Comparison of ENCODE assay signal across 19 cellular contexts in the genomic region with DNA sequence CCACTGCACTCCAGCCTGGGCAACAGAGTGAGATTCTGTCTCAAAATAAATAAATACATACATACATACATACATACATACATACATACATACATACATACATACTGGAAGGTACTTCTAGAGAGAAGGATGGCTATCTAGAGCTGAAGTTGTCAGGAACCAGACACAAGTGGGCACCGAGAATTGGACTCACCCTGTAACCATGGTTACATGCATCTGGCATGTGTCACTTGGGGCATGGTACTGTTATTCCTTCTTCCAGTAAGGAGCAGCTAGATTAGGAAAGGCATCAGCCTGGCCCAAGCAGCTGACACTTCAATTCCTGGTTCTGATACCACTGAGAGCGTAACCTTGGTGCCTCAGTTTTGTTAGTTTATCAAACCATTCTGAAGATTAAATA.
A peak's percentile ranks its signal among the peaks of the same experiment; 100 is the strongest.
DNase-seq lines count a peak whose midpoint lies in the region; ATAC-seq, FAIRE-seq and TF ChIP-seq lines count a peak whose summit lies in the region.
"Had no signal": no experiment of that assay in that cellular context is flagged by ENCODE, and none has a peak within 500 bp of the region (broad histone marks: within the 10 kb centered on the region; RNA-seq: fewer than 3 reads in every experiment).

No MANE protein-coding gene starts in this region.

- no peak overlapping the region for H2AFZ ChIP-seq in K562 (ENCODE audit: low read depth, low read length)

- no peaks in the 10 kb centered on the region for H3K27me3 Mint-ChIP-seq in activated CD4-positive, alpha-beta memory T cell treated with anti-CD3 and anti-CD28 coated beads for 36 hours
- H3K27me3 Mint-ChIP-seq in activated CD4-positive, alpha-beta memory T cell treated with anti-CD3 and anti-CD28 coated beads, Interleukin-2, amount 10 ng/mL, durations not matched to agents 7 days and 5 days, result no peaks in the 10 kb centered on the region
- no peaks in the 10 kb centered on the region for H3K27me3 Mint-ChIP-seq in progenitor cell of endocrine pancreas

- H3K4me3 Mint-ChIP-seq in activated CD4-positive, alpha-beta memory T cell treated with anti-CD3 and anti-CD28 coated beads for 36 hours, result no peak overlapping the region
- no peak overlapping the region for H3K4me3 Mint-ChIP-seq in activated CD4-positive, alpha-beta memory T cell treated with anti-CD3 and anti-CD28 coated beads, Interleukin-2, amount 10 ng/mL, durations not matched to agents 7 days and 5 days
- no peak overlapping the region for H3K4me3 Mint-ChIP-seq in progenitor cell of endocrine pancreas (ENCODE audit: low read depth)
- H3K4me3 Mint-ChIP-seq: nephron progenitor cell had no signal

- H3K4me1 Mint-ChIP-seq in activated CD4-positive, alpha-beta memory T cell treated with anti-CD3 and anti-CD28 coated beads for 36 hours (ENCODE audit: low read depth), result peaks cover 79% of the 10 kb centered on the region
- H3K4me1 Mint-ChIP-seq in activated CD4-positive, alpha-beta memory T cell treated with anti-CD3 and anti-CD28 coated beads, Interleukin-2, amount 10 ng/mL, durations not matched to agents 7 days and 5 days, result peaks cover 68% of the 10 kb centered on the region
- H3K4me1 Mint-ChIP-seq in progenitor cell of endocrine pancreas (ENCODE audit: low read depth), result peaks cover 12% of the 10 kb centered on the region

- no peak for DNase-seq in activated CD4-positive, alpha-beta memory T cell treated with anti-CD3 and anti-CD28 coated beads for 36 hours
- no peak for DNase-seq in activated CD4-positive, alpha-beta memory T cell treated with anti-CD3 and anti-CD28 coated beads, Interleukin-2, amount 10 ng/mL, durations not matched to agents 7 days and 5 days
- DNase-seq in K562 (ENCODE audit: extremely low read depth in 1 of 4, low spot score in 3 of 4) (no peak), progenitor cell of endocrine pancreas (ENCODE audit: low spot score, unreplicated experiment) (no peak), small intestine (no peak), HTR-8/SVneo (ENCODE audit: insufficient read length, low spot score) (no peak)
- DNase-seq: activated gamma-delta T cell, erythroblast, GF-D8, NCI-H2029 treated with DMSO at 0.1 percent for 48 hours, NCI-H526, nephron progenitor cell, Peyer's patch, right cardiac atrium, SW 1271 had no signal

- no peak for TF ChIP-seq CTCF in K562 (IDR thresholded peaks at IDR 0.05 in 2 of 3, conservative IDR thresholded peaks at IDR 0.05 in 1 of 3; ENCODE audit: insufficient read depth in 2 of 3, low read depth in 1 of 3, low read length in 3 of 3)
- no peak for TF ChIP-seq CTCF in progenitor cell of endocrine pancreas (IDR thresholded peaks at IDR 0.05; ENCODE audit: unreplicated experiment)

- no peaks in the 10 kb centered on the region for H3K9me1 ChIP-seq in K562 (ENCODE audit: control insufficient read depth, insufficient read depth, low read length)

- no peaks in the 10 kb centered on the region for H3K9me3 Mint-ChIP-seq in activated CD4-positive, alpha-beta memory T cell treated with anti-CD3 and anti-CD28 coated beads for 36 hours
- no peaks in the 10 kb centered on the region for H3K9me3 Mint-ChIP-seq in activated CD4-positive, alpha-beta memory T cell treated with anti-CD3 and anti-CD28 coated beads, Interleukin-2, amount 10 ng/mL, durations not matched to agents 7 days and 5 days
- peaks cover 24% of the 10 kb centered on the region for H3K9me3 Mint-ChIP-seq in progenitor cell of endocrine pancreas (ENCODE audit: low read depth)

- H3K9me3 ChIP-seq in KOPT-K1 (ENCODE audit: insufficient read depth, low read length, poor library complexity, severe bottlenecking) (no peaks in the 10 kb centered on the region), K562 (replicated peaks; ENCODE audit: control insufficient read depth, insufficient read depth, low read depth, low read length) (no peaks in the 10 kb centered on the region), small intestine (ENCODE audit: control insufficient read depth, low read depth) (no peaks in the 10 kb centered on the region)
- H3K9me3 ChIP-seq: Peyer's patch had no signal

- FAIRE-seq in K562 (lab: Jason Lieb, UNC) (no peak), small intestine (lab: Jason Lieb, UNC) (no peak), HTR-8/SVneo (lab: Jason Lieb, UNC) (no peak)
- FAIRE-seq: H54 had no signal

- H3K36me3 ChIP-seq in KOPT-K1 (ENCODE audit: insufficient read depth, low read length) (no peaks in the 10 kb centered on the region), K562 (ENCODE audit: control insufficient read depth, insufficient read depth, low read length) (no peaks in the 10 kb centered on the region), small intestine (ENCODE audit: control insufficient read depth in 2 of 2, insufficient read depth in 2 of 2, low read length in 2 of 2) (no peaks in the 10 kb centered on the region)
- H3K36me3 ChIP-seq: Peyer's patch had no signal

- whole genome bisulfite sequencing in K562 (ENCODE audit: insufficient coverage, low coverage, missing lambda C conversion rate), result 4% methylated on average over 2 of the region's 2 CpGs
- 79 to 88% (median 83%) methylated on average over 2 of the region's 2 CpGs for WGBS in small intestine, 3 donors

- POLR2A ChIA-PET in activated CD4-positive, alpha-beta memory T cell treated with anti-CD3 and anti-CD28 coated beads for 36 hours (lab: Charles Lee), result no interaction called here
- POLR2A ChIA-PET in activated CD4-positive, alpha-beta memory T cell treated with anti-CD3 and anti-CD28 coated beads, Interleukin-2, amount 10 ng/mL, durations not matched to agents 7 days and 5 days (lab: Charles Lee), result no interaction called here
- POLR2A ChIA-PET in K562 (lab: Yijun Ruan, JAX), result no interaction called here

- peak overlapping the region; percentile 74 for H3K27ac Mint-ChIP-seq in activated CD4-positive, alpha-beta memory T cell treated with anti-CD3 and anti-CD28 coated beads for 36 hours
- H3K27ac Mint-ChIP-seq in activated CD4-positive, alpha-beta memory T cell treated with anti-CD3 and anti-CD28 coated beads, Interleukin-2, amount 10 ng/mL, durations not matched to agents 7 days and 5 days, result no peak overlapping the region
- peak overlapping the region; percentile 92 for H3K27ac Mint-ChIP-seq in progenitor cell of endocrine pancreas
- H3K27ac Mint-ChIP-seq: nephron progenitor cell had no signal

- H3K27me3 ChIP-seq in K562 (ENCODE audit: control insufficient read depth in 2 of 2, insufficient read depth in 2 of 2, low read length in 2 of 2) (no peaks in the 10 kb centered on the region), small intestine (ENCODE audit: control insufficient read depth in 2 of 2, insufficient read depth in 2 of 2, low read length in 2 of 2) (no peaks in the 10 kb centered on the region)
- H3K27me3 ChIP-seq: Peyer's patch had no signal

- H4K20me1 ChIP-seq in K562 (replicated peaks; ENCODE audit: control insufficient read depth, insufficient read depth, low read length), result no peaks in the 10 kb centered on the region

- H3K4me1 ChIP-seq in K562 (replicated peaks in 1 of 2; ENCODE audit: control insufficient read depth in 2 of 2, insufficient read depth in 2 of 2, low read length in 2 of 2) (no peaks in the 10 kb centered on the region), small intestine (ENCODE audit: control insufficient read depth in 2 of 2, insufficient read depth in 1 of 2, low read depth in 1 of 2, low read length in 1 of 2) (no peaks in the 10 kb centered on the region)

- CTCF ChIA-PET in activated CD4-positive, alpha-beta memory T cell treated with anti-CD3 and anti-CD28 coated beads for 36 hours (lab: Charles Lee), result interaction anchor here (1.1 kb wide), 1 partner anchor 35 kb away, joined by 3 read pairs; no protein-coding TSS in a partner anchor
- CTCF ChIA-PET in activated CD4-positive, alpha-beta memory T cell treated with anti-CD3 and anti-CD28 coated beads, Interleukin-2, amount 10 ng/mL, durations not matched to agents 7 days and 5 days (lab: Charles Lee), result interaction anchor here (0.6 kb wide), 1 partner anchor 145 kb away, joined by 3 read pairs; no protein-coding TSS in a partner anchor
- CTCF ChIA-PET in K562 (lab: Yijun Ruan, JAX; ENCODE audit: low intra/inter-chr PET ratio), result no interaction called here

- no peak overlapping the region for H3K4me2 ChIP-seq in K562 (ENCODE audit: insufficient read depth, low read length)

- no TSS peak for BruUV-seq in K562 (replicated peaks; lab: Mats Ljungman, UMichigan)

- no peak for TF ChIP-seq POLR2A in K562 (conservative IDR thresholded peaks at IDR 0.05)

- TF ChIP-seq RAD21 in K562 (CRISPR knock-in tag; conservative IDR thresholded peaks at IDR 0.05 in 1 of 2, IDR thresholded peaks at IDR 0.05 in 1 of 2), result no peak

- peak overlapping the region; percentile 25 for H3K27ac ChIP-seq in KOPT-K1 (ENCODE audit: low read depth, low read length, poor library complexity, severe bottlenecking)
- no peak overlapping the region for H3K27ac ChIP-seq in K562 (ENCODE audit: extremely low read depth, low read depth, low read length)
- H3K27ac ChIP-seq in small intestine (ENCODE audit: low read depth in 1 of 2, low read length in 1 of 2), result no peak overlapping the region
- H3K27ac ChIP-seq: Peyer's patch had no signal

- TF ChIP-seq EP300 in K562 (IDR thresholded peaks at IDR 0.05; ENCODE audit: low read length), result no peak

- in situ Hi-C loops in K562 (cut with MboI), result no loop called here

- no peak overlapping the region for H3K4me3 ChIP-seq in K562
- H3K4me3 ChIP-seq in small intestine (ENCODE audit: low read depth in 1 of 2, low read length in 2 of 2), result no peak overlapping the region
- H3K4me3 ChIP-seq: lung, Peyer's patch had no signal

- intact Hi-C loops in activated CD4-positive, alpha-beta memory T cell treated with anti-CD3 and anti-CD28 coated beads for 36 hours (cut with micrococcal nuclease), result no loop called here
- intact Hi-C loops in K562 (cut with micrococcal nuclease), result no loop called here

- H3K79me2 ChIP-seq in K562 (ENCODE audit: control insufficient read depth, insufficient read depth, low read length), result no peaks in the 10 kb centered on the region

- ATAC-seq in K562, result no peak
- ATAC-seq in activated CD4-positive, CD25-positive, alpha-beta regulatory T cell treated with anti-CD3 and anti-CD28 coated beads, Interleukin-2, amount 50 U/mL, for 24 hours, result no peak
- ATAC-seq: right cardiac atrium had no signal

- H3K9ac ChIP-seq in K562 (ENCODE audit: insufficient read depth in 1 of 2, low read depth in 2 of 2, low read length in 2 of 2), result no peak overlapping the region

- H3K36me3 Mint-ChIP-seq in activated CD4-positive, alpha-beta memory T cell treated with anti-CD3 and anti-CD28 coated beads for 36 hours, result peaks cover 3% of the 10 kb centered on the region
- peaks cover 25% of the 10 kb centered on the region for H3K36me3 Mint-ChIP-seq in activated CD4-positive, alpha-beta memory T cell treated with anti-CD3 and anti-CD28 coated beads, Interleukin-2, amount 10 ng/mL, durations not matched to agents 7 days and 5 days (ENCODE audit: low read depth)
- H3K36me3 Mint-ChIP-seq in progenitor cell of endocrine pancreas (ENCODE audit: insufficient read depth), result peaks cover 4% of the 10 kb centered on the region

TF ChIP-seq in K562, 482 proteins besides CTCF, POLR2A, EP300 and RAD21 (continues in another document):
- TF ChIP-seq RFX1 (IDR thresholded peaks at IDR 0.05) (peak; percentile 56), NFIC (IDR thresholded peaks at IDR 0.05) (no peak), PPARD (CRISPR knock-in tag; IDR thresholded peaks at IDR 0.05) (no peak)
